8 cellular contexts compared by ENCODE assay signal in genomic region chr1:90612033-90612432, GRCh38.
"Had no signal": no experiment of that assay in that cellular context is flagged by ENCODE, and none has a peak within 500 bp of the region (broad histone marks: within the 10 kb centered on the region; RNA-seq: fewer than 3 reads in every experiment).

No MANE protein-coding gene starts in this region.

- H3K4me3 ChIP-seq: GM12878 had no signal

- ATAC-seq: GM12878 had no signal

- FAIRE-seq: G401.6, GM12878, GM12891, GM12892, GM18507, GM19239 had no signal

- DNase-seq: GDM1, GF-D8 had no signal
